ENCODE assay signal across 19 cellular contexts in the genomic region with DNA sequence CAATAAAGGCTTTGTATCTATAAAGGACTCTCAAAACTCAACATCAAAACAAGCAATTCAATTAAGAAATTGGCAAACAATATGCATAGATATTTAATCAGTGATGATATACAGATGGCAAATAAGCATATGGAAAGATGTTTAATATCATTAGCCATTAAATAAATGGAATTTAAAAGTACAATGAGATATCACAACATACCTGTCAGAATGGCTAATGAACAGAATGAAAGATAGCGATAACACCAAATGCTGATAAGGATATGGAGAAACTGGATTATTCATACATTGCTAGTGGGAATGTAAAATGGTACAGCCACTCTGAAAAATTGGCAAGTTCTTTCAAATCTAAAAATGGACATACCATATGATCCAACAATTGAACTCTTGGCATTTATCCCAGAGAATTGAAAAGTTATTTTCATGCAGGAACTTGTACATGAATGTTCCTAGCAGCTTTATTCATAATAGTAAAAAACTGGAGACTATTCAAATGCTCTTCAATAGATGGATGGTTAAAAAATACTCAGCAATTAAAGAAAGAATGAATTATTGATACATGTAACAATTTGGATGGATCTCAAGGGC.
"Had no signal": no experiment of that assay in that cellular context is flagged by ENCODE, and none has a peak within 500 bp of the region (broad histone marks: within the 10 kb centered on the region; RNA-seq: fewer than 3 reads in every experiment).

No MANE protein-coding gene starts in this region.

- DNase-seq: activated CD4-positive, alpha-beta memory T cell treated with anti-CD3 and anti-CD28 coated beads, Interleukin-2, amount 10 ng/mL, durations not matched to agents 7 days and 5 days; activated CD4-positive, alpha-beta T cell treated with anti-CD3 and anti-CD28 coated beads for 36 hours; activated CD8-positive, alpha-beta memory T cell treated with anti-CD3 and anti-CD28 coated beads, Interleukin-2, amount 50 U/mL, for 48 hours; activated naive CD8-positive, alpha-beta T cell treated with anti-CD3 and anti-CD28 coated beads, Interleukin-2, amount 10 ng/mL, durations not matched to agents 7 days and 5 days; anterior cingulate cortex; cortex of kidney; endodermal cell; foreskin fibroblast; heart left ventricle; nucleus accumbens; T-cell; transverse colon had no signal

- H3K4me3 ChIP-seq: cardiac muscle cell, heart left ventricle, right atrium auricular region, smooth muscle cell, transverse colon had no signal

- H3K36me3 ChIP-seq: cardiac muscle cell, heart left ventricle, right atrium auricular region, transverse colon had no signal

- FAIRE-seq: islet of Langerhans had no signal

- ATAC-seq: activated CD4-positive, alpha-beta T cell treated with anti-CD3 and anti-CD28 coated beads for 36 hours; esophagus mucosa; heart left ventricle; left lobe of liver; natural killer cell treated with Interleukin-12 subunit alpha and Interleukin-12 subunit beta and Interleukin-15 and Interleukin-18, amount 100 ng/mL, for 72 hours; T-cell had no signal

- H3K27me3 ChIP-seq: cardiac muscle cell, right atrium auricular region, transverse colon had no signal
